Comparison of ENCODE assay signal across 1 cellular context in genomic region chr14:33918256-33918655, GRCh38.
TF ChIP-seq lines count a peak whose summit lies in the region.

No MANE protein-coding gene starts in this region.

TF ChIP-seq in HepG2, 621 proteins besides CTCF, POLR2A, EP300 and RAD21 (continued from another document):
- TF ChIP-seq CEBPB (IDR thresholded peaks at IDR 0.05; ENCODE audit: borderline replicate concordance, low read depth, low read length) (no peak), MBD4 (IDR thresholded peaks at IDR 0.05; ENCODE audit: borderline replicate concordance, low read length) (peak; percentile 24; the same call in 1 of the 2 replicates), GABPA (IDR thresholded peaks at IDR 0.05; ENCODE audit: low read depth, low read length) (no peak), GABPA (CRISPR knock-in tag; IDR thresholded peaks at IDR 0.05; ENCODE audit: low read depth) (no peak)
TF ChIP-seq in HepG2: peak in this region for 2.
